Comparison of ENCODE assay signal across 1 cellular context in genomic region chr2:68469935-68470334, GRCh38.
TF ChIP-seq lines count a peak whose summit lies in the region.

No MANE protein-coding gene starts in this region.

TF ChIP-seq in GM23338, 12 proteins besides CTCF, POLR2A, EP300 and RAD21 (continued from another document):
- TF ChIP-seq REST (IDR thresholded peaks at IDR 0.05; ENCODE audit: unreplicated experiment) (no peak), EZH2 (IDR thresholded peaks at IDR 0.05; ENCODE audit: low read depth, unreplicated experiment) (no peak)
